ENCODE assay signal across 8 cellular contexts in genomic region chr6:138988469-138988834, GRCh38. TPM values are rescaled to one million over a fixed set of nuclear protein-coding genes. Genes with fewer than 3 reads are reported as not detected.
DNase-seq lines count a peak whose midpoint lies in the region; ATAC-seq and TF ChIP-seq lines count a peak whose summit lies in the region.

No MANE protein-coding gene starts in this region.

- H3K9me3 Mint-ChIP-seq in H9: no peaks in the 10 kb centered on the region

- no peak overlapping the region for H2BK12ac ChIP-seq in H9 (ENCODE audit: insufficient read length, low read depth, low read length)
- no peak overlapping the region for H2BK12ac ChIP-seq in neuronal stem cell (ENCODE audit: low read length)

- H3K27me3 ChIP-seq in H9 (ENCODE audit: insufficient read depth, low read length) (no peaks in the 10 kb centered on the region), neuronal stem cell (ENCODE audit: control insufficient read depth in 3 of 3, insufficient read depth in 3 of 3, low read depth in 1 of 3, low read length in 3 of 3) (peaks cover 0 to 4% (median 0%) of the 10 kb centered on the region in 3 experiments)

- H3K4me2 ChIP-seq in H9 (ENCODE audit: insufficient read depth, insufficient read length, low read length) (peak overlapping the region; percentile 32), neuronal stem cell (ENCODE audit: insufficient read depth, low read length, poor library complexity, severe bottlenecking) (peak overlapping the region; percentile 24)

- ATAC-seq in GM18502 (IDR thresholded peaks at IDR 0.05; ENCODE audit: poor library complexity, unreplicated experiment): peak; percentile 21

- no peak overlapping the region for H3K4ac ChIP-seq in H9 (ENCODE audit: low read depth, low read length)
- no peak overlapping the region for H3K4ac ChIP-seq in neuronal stem cell (ENCODE audit: low read length)

- H2BK15ac ChIP-seq in H9 (ENCODE audit: low read depth, low read length) (no peak overlapping the region), neuronal stem cell (ENCODE audit: low read length) (no peak overlapping the region)

- no peaks in the 10 kb centered on the region for H3K36me3 ChIP-seq in neuronal stem cell (replicated peaks in 1 of 2; ENCODE audit: control insufficient read depth in 2 of 2, insufficient read depth in 2 of 2, low read length in 2 of 2)

- H3K27ac Mint-ChIP-seq in H9: peak overlapping the region in 2 of 3 experiments; percentile 44 to 72; a peak in 2 of 7 replicates

- peaks cover 32% of the 10 kb centered on the region; the same call in 1 of the 2 replicates for H3K79me2 ChIP-seq in H9 (ENCODE audit: insufficient read depth, low read length)

- no CpG with 5 or more reads among the region's 11 CpGs for WGBS in H9 (ENCODE audit: extremely low coverage, insufficient read length, low lambda C conversion rate)
- WGBS in neuronal stem cell (ENCODE audit: extremely low coverage in 2 of 2, insufficient read length in 2 of 2, insufficient replicate concordance in 1 of 2), 2 donors: no CpG with 5 or more reads among the region's 11 CpGs

- no peak overlapping the region for H4K5ac ChIP-seq in H9 (ENCODE audit: insufficient read length, low read depth, low read length)

- H2BK20ac ChIP-seq in H9 (ENCODE audit: low read depth, low read length, poor library complexity, severe bottlenecking): no peak overlapping the region

- H2AFZ ChIP-seq in H9 (ENCODE audit: low read length): peak overlapping the region; percentile 65
- H2AFZ ChIP-seq in neuronal stem cell (ENCODE audit: low read length): peak overlapping the region; percentile 93

- no peaks in the 10 kb centered on the region for H3K23me2 ChIP-seq in H9 (ENCODE audit: insufficient read length, low read depth, low read length, poor library complexity, severe bottlenecking)

- H3K36me3 Mint-ChIP-seq in H9 (ENCODE audit: insufficient read depth in 1 of 3, low read depth in 3 of 3): no peaks in the 10 kb centered on the region

- no peaks in the 10 kb centered on the region for H3K27me3 Mint-ChIP-seq in H9 (ENCODE audit: low read depth)

- no peak for DNase-seq in H9
- DNase-seq in NCI-H345 treated with DMSO at 0.1 percent for 48 hours (lab: John Stamatoyannopoulos, UW; ENCODE audit: unreplicated experiment): peak; percentile 90
- DNase-seq in coronary artery (ENCODE audit: low spot score): no peak
- no peak for DNase-seq in neuronal stem cell (ENCODE audit: low spot score)
- no peak for DNase-seq in iPS-NIHi7 (ENCODE audit: extremely low spot score)
- DNase-seq in GM19240 (ENCODE audit: insufficient read length, low spot score): no peak
- no peak for DNase-seq in HT-29 (ENCODE audit: low spot score)

- no peak overlapping the region for H4K8ac ChIP-seq in H9 (replicated peaks; ENCODE audit: insufficient read length, low read depth, low read length)
- no peak overlapping the region for H4K8ac ChIP-seq in neuronal stem cell (ENCODE audit: low read depth, low read length)

- H3K18ac ChIP-seq in H9 (ENCODE audit: insufficient read length, low read depth, low read length) (no peak overlapping the region), neuronal stem cell (ENCODE audit: low read length) (no peak overlapping the region)

- H2BK5ac ChIP-seq in H9 (ENCODE audit: insufficient read length, low read length) (no peak overlapping the region), neuronal stem cell (ENCODE audit: low read length) (no peak overlapping the region)

- peaks cover 13 to 28% of the 10 kb centered on the region in 2 experiments for H3K4me1 Mint-ChIP-seq in H9

- H2BK120ac ChIP-seq in H9 (ENCODE audit: low read depth, low read length, poor library complexity, severe bottlenecking) (no peak overlapping the region), neuronal stem cell (ENCODE audit: low read depth, low read length) (no peak overlapping the region)

- H3K23ac ChIP-seq in H9 (ENCODE audit: insufficient read length, low read depth, low read length) (no peak overlapping the region), neuronal stem cell (ENCODE audit: low read depth, low read length, poor library complexity) (no peak overlapping the region)

- H3K9ac ChIP-seq in H9 (ENCODE audit: extremely low read depth, insufficient read length, low read length) (no peak overlapping the region), neuronal stem cell (ENCODE audit: low read depth, low read length, poor library complexity) (no peak overlapping the region)

- TF ChIP-seq CTCF in H9 (conservative IDR thresholded peaks at IDR 0.05) (no peak; the same call in 1 of the 3 replicates), coronary artery (IDR thresholded peaks at IDR 0.05) (no peak)

- peak overlapping the region; percentile 87 for H3K4me3 ChIP-seq in coronary artery
- peak overlapping the region in 1 of 2 donors; percentile 95 for H3K4me3 ChIP-seq in neuronal stem cell (ENCODE audit: low read length in 2 of 2)

- H3K27ac ChIP-seq in H9 (ENCODE audit: insufficient read length, low read depth, low read length) (no peak overlapping the region), coronary artery (peak overlapping the region; percentile 84 to 87), neuronal stem cell (replicated peaks; ENCODE audit: low read length) (no peak overlapping the region)

- H3K4me1 ChIP-seq in H9 (ENCODE audit: insufficient read depth, low read length): peaks cover 3% of the 10 kb centered on the region
- peaks cover 3 to 9% of the 10 kb centered on the region in 2 donors for H3K4me1 ChIP-seq in neuronal stem cell (ENCODE audit: control insufficient read depth in 2 of 2, insufficient read depth in 1 of 2, low read depth in 1 of 2, low read length in 2 of 2)

- H3T11ph ChIP-seq in H9 (ENCODE audit: low read length): no peak overlapping the region

- no peaks in the 10 kb centered on the region for H4K20me1 ChIP-seq in H9 (ENCODE audit: control insufficient read depth, insufficient read depth, insufficient read length)

- no peak overlapping the region for H4K91ac ChIP-seq in H9 (ENCODE audit: insufficient read length, low read depth, low read length)
- H4K91ac ChIP-seq in neuronal stem cell (ENCODE audit: low read depth, low read length, poor library complexity): no peak overlapping the region

- H2AK5ac ChIP-seq in H9 (ENCODE audit: insufficient read length, low read length): no peak overlapping the region
- H2AK5ac ChIP-seq in neuronal stem cell (ENCODE audit: low read depth, low read length): no peak overlapping the region

- no peaks in the 10 kb centered on the region for H3K9me3 ChIP-seq in H9 (ENCODE audit: control insufficient read depth, low read depth, low read length)
- no peaks in the 10 kb centered on the region for H3K9me3 ChIP-seq in neuronal stem cell (replicated peaks in 1 of 2; ENCODE audit: control insufficient read depth in 2 of 2, insufficient read depth in 1 of 2, low read depth in 1 of 2, low read length in 2 of 2)

- peak overlapping the region in 1 of 2 experiments; percentile 85 for H3K4me3 Mint-ChIP-seq in H9

- H3K79me1 ChIP-seq in H9 (ENCODE audit: insufficient read depth, low read depth, low read length, poor library complexity, severe bottlenecking) (peaks cover 5% of the 10 kb centered on the region), neuronal stem cell (ENCODE audit: low read depth, low read length) (peaks cover 8% of the 10 kb centered on the region)

- H3K14ac ChIP-seq in H9 (ENCODE audit: insufficient read depth, low read length) (no peak overlapping the region), neuronal stem cell (ENCODE audit: low read length) (no peak overlapping the region)

- H3K56ac ChIP-seq in H9 (ENCODE audit: insufficient read length, low read depth, low read length): no peak overlapping the region

RNA-seq across cellular contexts. Expression of gene REPS1, which starts 0.4 kb away (rescaled TPM):
- 68.3 and 74.4 TPM in 2 replicates for total RNA-seq in H9 (2021)
- polyA plus RNA-seq in neuronal stem cell (2013, experiment 1 of 2): 50.5 TPM
- 50.6 TPM for polyA plus RNA-seq in neuronal stem cell (2013, experiment 2 of 2)
- 22.1 and 24.7 TPM in 2 replicates for total RNA-seq in HT-29 (2014; rRNA removed; shearing (Covaris generic))

RNA-seq across cellular contexts. Expression of gene ABRACL, which starts 40.1 kb away (rescaled TPM):
- total RNA-seq in H9 (2021): 121 and 123 TPM in 2 replicates
- 201 TPM for polyA plus RNA-seq in neuronal stem cell (2013, experiment 1 of 2)
- 211 TPM for polyA plus RNA-seq in neuronal stem cell (2013, experiment 2 of 2)
- total RNA-seq in HT-29 (2014; rRNA removed; shearing (Covaris generic)): 25.0 and 25.4 TPM in 2 replicates

Comparison
In these comparisons a context has a peak if more than half of its experiments do, and no peak if none do; other contexts are left out.
1. H3K27ac ChIP-seq: peak in coronary artery (2 of 2); none in H9 (single experiment) and neuronal stem cell (single experiment).